Comparison of ENCODE assay signal across 1 cellular context in the genomic region with DNA sequence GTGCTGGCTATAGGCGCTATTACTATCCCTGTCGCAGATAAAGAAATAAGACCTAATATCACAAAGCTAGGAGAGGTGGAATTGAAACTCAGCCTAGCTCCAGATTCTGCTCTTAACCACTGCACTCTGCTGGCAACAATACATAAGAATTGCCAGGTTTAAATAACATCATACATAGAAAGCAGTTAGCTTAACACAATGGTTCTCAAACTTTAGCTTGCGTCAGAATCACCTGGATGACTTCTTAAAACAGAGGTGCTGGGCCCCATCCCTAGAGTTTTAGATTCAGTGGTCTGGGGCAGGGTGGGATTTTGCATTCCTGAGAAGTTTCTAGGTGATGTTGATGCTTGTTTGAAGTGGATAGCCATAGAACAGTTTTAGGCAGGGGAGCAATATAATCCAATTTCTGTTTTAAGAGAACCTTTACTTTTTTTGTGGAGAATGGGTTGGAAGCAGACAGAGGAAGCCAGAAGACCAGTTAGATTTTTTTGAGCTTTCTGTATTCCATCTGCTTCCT.
TF ChIP-seq lines count a peak whose summit lies in the region.

No MANE protein-coding gene starts in this region.

TF ChIP-seq in endothelial cell of umbilical vein, 7 proteins besides CTCF, POLR2A, EP300 and RAD21:
- TF ChIP-seq JUN (IDR thresholded peaks at IDR 0.05; ENCODE audit: borderline replicate concordance, insufficient read depth, insufficient read length, low read depth), result no peak
- no peak for TF ChIP-seq FOS (IDR thresholded peaks at IDR 0.05; ENCODE audit: borderline replicate concordance, insufficient read depth, low read length)
- TF ChIP-seq, protein P1, sequence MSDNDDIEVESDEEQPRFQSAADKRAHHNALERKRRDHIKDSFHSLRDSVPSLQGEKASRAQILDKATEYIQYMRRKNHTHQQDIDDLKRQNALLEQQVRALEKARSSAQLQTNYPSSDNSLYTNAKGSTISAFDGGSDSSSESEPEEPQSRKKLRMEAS (IDR thresholded peaks at IDR 0.05; ENCODE audit: insufficient read depth, insufficient read length), result no peak
- no peak for TF ChIP-seq EZH2 (IDR thresholded peaks at IDR 0.05; ENCODE audit: borderline replicate concordance, low read depth, low read length, severe bottlenecking)
- TF ChIP-seq MYC (IDR thresholded peaks at IDR 0.05; ENCODE audit: low read depth, low read length), result no peak
- no peak for TF ChIP-seq GATA2 (IDR thresholded peaks at IDR 0.05; ENCODE audit: insufficient read depth, insufficient read length, low read depth, low read length)
- TF ChIP-seq POLR2AphosphoS5 (IDR thresholded peaks at IDR 0.05; ENCODE audit: insufficient read depth, low read depth, low read length), result no peak
TF ChIP-seq in endothelial cell of umbilical vein: peak in this region for 0.
